In the genomic region with DNA sequence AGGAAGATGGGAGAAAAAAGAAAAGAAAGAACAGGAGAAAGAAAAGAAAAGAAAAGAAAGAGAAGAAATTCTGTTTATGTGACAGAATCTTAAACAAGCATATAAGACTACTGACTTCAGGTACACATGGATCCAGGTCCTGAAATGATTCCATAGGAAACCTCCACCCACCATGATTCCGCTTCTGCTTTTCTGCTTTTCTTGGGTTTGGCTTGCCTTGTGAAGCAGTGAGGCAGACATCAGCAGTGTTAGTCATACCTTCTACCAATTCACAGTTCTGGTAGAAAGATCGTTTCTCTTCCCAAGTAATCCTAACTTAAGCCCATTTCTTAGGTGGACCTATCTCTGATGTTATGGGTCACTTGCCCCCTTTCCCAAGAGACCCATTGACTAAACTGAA, we compare ENCODE assay signal across 3 cellular contexts.
"Had no signal": no experiment of that assay in that cellular context is flagged by ENCODE, and none has a peak within 500 bp of the region (broad histone marks: within the 10 kb centered on the region; RNA-seq: fewer than 3 reads in every experiment).

No MANE protein-coding gene starts in this region.

- DNase-seq: GDM1, GF-D8 had no signal

- H3K4me3 ChIP-seq: GM12878 had no signal
